Comparison of ENCODE assay signal across 16 cellular contexts in genomic region chr11:64784813-64785581, GRCh38. TPM values are rescaled to one million over a fixed set of nuclear protein-coding genes. Genes with fewer than 3 reads are reported as not detected.
DNase-seq lines count a peak whose midpoint lies in the region; ATAC-seq and TF ChIP-seq lines count a peak whose summit lies in the region.
"Had no signal": no experiment of that assay in that cellular context is flagged by ENCODE, and none has a peak within 500 bp of the region (broad histone marks: within the 10 kb centered on the region; RNA-seq: fewer than 3 reads in every experiment).

No MANE protein-coding gene starts in this region.

- peaks cover 24% of the 10 kb centered on the region for H3K4me1 Mint-ChIP-seq in activated naive CD8-positive, alpha-beta T cell (ENCODE audit: low read depth)
- H3K4me1 Mint-ChIP-seq in activated naive CD8-positive, alpha-beta T cell treated with anti-CD3 and anti-CD28 coated beads, Interleukin-2, amount 50 U/mL, for 24 hours, result peaks cover 11% of the 10 kb centered on the region

- H3K27me3 ChIP-seq in left lung, result no peaks in the 10 kb centered on the region
- H3K27me3 ChIP-seq: MG63 had no signal

- H3K36me3 ChIP-seq in OCI-LY7 (ENCODE audit: insufficient read depth, low read length) (peaks cover 41% of the 10 kb centered on the region), left lung (peaks cover 0 to 17% of the 10 kb centered on the region in 2 donors)
- H3K36me3 ChIP-seq: MG63 had no signal

- DNase-seq in activated naive CD8-positive, alpha-beta T cell treated with anti-CD3 and anti-CD28 coated beads, Interleukin-2, amount 50 U/mL, for 24 hours, result no peak
- DNase-seq in OCI-LY7 (ENCODE audit: low spot score) (no peak), left lung (peak in 1 of 2 donors; percentile 3), SHP77 treated with DMSO at 0.1 percent for 48 hours (lab: John Stamatoyannopoulos, UW) (no peak), NCI-H2029 (lab: John Stamatoyannopoulos, UW) (no peak)
- DNase-seq: DMS 273 treated with DMSO at 0.1 percent for 48 hours, EL, H9, KG1, MG63, NCI-H1105, NCI-H187, NCI-H446, SIG-M5 had no signal

- no peak for ATAC-seq in activated naive CD8-positive, alpha-beta T cell treated with anti-CD3 and anti-CD28 coated beads, Interleukin-2, amount 50 U/mL, for 24 hours
- ATAC-seq in left lung (peak; percentile 22), GM19452 (IDR thresholded peaks at IDR 0.05; ENCODE audit: unreplicated experiment) (no peak)

- H3K4me1 ChIP-seq in OCI-LY7 (ENCODE audit: insufficient read depth, low read length, poor library complexity, severe bottlenecking) (peaks cover 34% of the 10 kb centered on the region), left lung (peaks cover 0 to 12% of the 10 kb centered on the region in 2 donors)

- peaks cover 2% of the 10 kb centered on the region for H3K36me3 Mint-ChIP-seq in activated naive CD8-positive, alpha-beta T cell
- peaks cover 2% of the 10 kb centered on the region for H3K36me3 Mint-ChIP-seq in activated naive CD8-positive, alpha-beta T cell treated with anti-CD3 and anti-CD28 coated beads, Interleukin-2, amount 50 U/mL, for 24 hours (ENCODE audit: low read depth)

- peak overlapping the region; percentile 30 for H3K27ac Mint-ChIP-seq in activated naive CD8-positive, alpha-beta T cell
- no peak overlapping the region for H3K27ac Mint-ChIP-seq in activated naive CD8-positive, alpha-beta T cell treated with anti-CD3 and anti-CD28 coated beads, Interleukin-2, amount 50 U/mL, for 24 hours
- H3K27ac Mint-ChIP-seq: H9 had no signal

- no peak overlapping the region for H3K4me3 ChIP-seq in OCI-LY7 (ENCODE audit: low read depth, low read length, poor library complexity, severe bottlenecking)
- H3K4me3 ChIP-seq in left lung, result no peak overlapping the region
- H3K4me3 ChIP-seq: MG63 had no signal

- H3K4me3 Mint-ChIP-seq in activated naive CD8-positive, alpha-beta T cell, result no peak overlapping the region
- no peak overlapping the region for H3K4me3 Mint-ChIP-seq in activated naive CD8-positive, alpha-beta T cell treated with anti-CD3 and anti-CD28 coated beads, Interleukin-2, amount 50 U/mL, for 24 hours
- H3K4me3 Mint-ChIP-seq: H9 had no signal

- TSS peak; percentile 43 for BruUV-seq in OCI-LY7 (replicated peaks; lab: Mats Ljungman, UMichigan)

- H3K4me2 ChIP-seq in OCI-LY7 (ENCODE audit: low read length), result no peak overlapping the region

- no peak overlapping the region for H3K27ac ChIP-seq in OCI-LY7 (ENCODE audit: low read depth, low read length, poor library complexity, severe bottlenecking)
- H3K27ac ChIP-seq in left lung, result no peak overlapping the region

- H3K9me3 Mint-ChIP-seq in activated naive CD8-positive, alpha-beta T cell (ENCODE audit: low read depth), result no peaks in the 10 kb centered on the region
- H3K9me3 Mint-ChIP-seq in activated naive CD8-positive, alpha-beta T cell treated with anti-CD3 and anti-CD28 coated beads, Interleukin-2, amount 50 U/mL, for 24 hours, result no peaks in the 10 kb centered on the region
- H3K9me3 Mint-ChIP-seq: H9 had no signal

- no peaks in the 10 kb centered on the region for H4K20me1 ChIP-seq in OCI-LY7 (ENCODE audit: insufficient read depth, low read length)

- H2AFZ ChIP-seq in OCI-LY7 (ENCODE audit: low read length), result no peak overlapping the region

- TF ChIP-seq CTCF in OCI-LY7 (conservative IDR thresholded peaks at IDR 0.05; ENCODE audit: low read length), result no peak
- TF ChIP-seq CTCF in left lung (IDR thresholded peaks at IDR 0.05), result no peak

- no peaks in the 10 kb centered on the region for H3K9me3 ChIP-seq in OCI-LY7 (ENCODE audit: low read length)
- no peaks in the 10 kb centered on the region for H3K9me3 ChIP-seq in left lung
- H3K9me3 ChIP-seq: MG63 had no signal

- CTCF ChIA-PET in OCI-LY7 (lab: Charles Lee; ENCODE audit: unreplicated experiment), result no interaction called here

- intact Hi-C loops in OCI-LY7 (cut with micrococcal nuclease; ENCODE audit: unreplicated experiment), result loop anchor here (5.0 kb wide), 1 partner anchor 107 kb away; no protein-coding TSS in a partner anchor
- intact Hi-C loops in left lung (cut with DNase I), result no loop called here

- POLR2A ChIA-PET in OCI-LY7 (lab: Charles Lee), result interaction anchor here (0.7 to 1.4 kb wide), 2 partner anchors 13 to 76 kb away, joined by 3 read pairs; no protein-coding TSS in a partner anchor

- peaks cover 8% of the 10 kb centered on the region; the same call in 1 of the 2 replicates for H3K79me2 ChIP-seq in OCI-LY7 (ENCODE audit: insufficient read depth, low read depth, low read length)

- no peaks in the 10 kb centered on the region for H3K9me2 ChIP-seq in OCI-LY7 (ENCODE audit: insufficient read depth, low read length)

- no peaks in the 10 kb centered on the region for H3K27me3 Mint-ChIP-seq in activated naive CD8-positive, alpha-beta T cell
- no peaks in the 10 kb centered on the region for H3K27me3 Mint-ChIP-seq in activated naive CD8-positive, alpha-beta T cell treated with anti-CD3 and anti-CD28 coated beads, Interleukin-2, amount 50 U/mL, for 24 hours

RNA-seq across cellular contexts. Expression of gene SF1, which starts 6.7 kb away (rescaled TPM):
- total RNA-seq in OCI-LY7 (2014; rRNA removed; shearing (Covaris generic)), result 247 and 261 TPM in 2 replicates
- total RNA-seq in OCI-LY7 (2022), result 535 TPM in 2 replicates
- 100 to 1,000 TPM; 169 to 228 TPM for total RNA-seq in left lung

RNA-seq across cellular contexts. Expression of gene MAP4K2, which starts 18.0 kb away (rescaled TPM):
- total RNA-seq in OCI-LY7 (2014; rRNA removed; shearing (Covaris generic)), result 109 and 115 TPM in 2 replicates
- total RNA-seq in OCI-LY7 (2022), result 110 and 122 TPM in 2 replicates
- total RNA-seq in left lung, result 10 to 100 TPM; 19.3 to 23.2 TPM

RNA-seq across cellular contexts. Expression of gene PYGM, which starts 25.2 kb away (rescaled TPM):
- 2.2 and 10.1 TPM in 2 replicates for total RNA-seq in OCI-LY7 (2014; rRNA removed; shearing (Covaris generic))
- total RNA-seq in OCI-LY7 (2022) (2.2 and 2.4 TPM in 2 replicates), left lung (1 to 10 TPM; 1.3 to 3.7 TPM)

RNA-seq across cellular contexts. Expression of gene MEN1, which starts 25.4 kb away (rescaled TPM):
- total RNA-seq in OCI-LY7 (2014; rRNA removed; shearing (Covaris generic)), result 29.8 and 44.4 TPM in 2 replicates
- total RNA-seq in OCI-LY7 (2022) (71.6 and 72.4 TPM in 2 replicates), left lung (10 to 100 TPM; 26.9 to 29.3 TPM)

RNA-seq across cellular contexts. Expression of gene RASGRP2, which starts 41.1 kb away (rescaled TPM):
- 127 and 145 TPM in 2 replicates for total RNA-seq in OCI-LY7 (2014; rRNA removed; shearing (Covaris generic))
- total RNA-seq in OCI-LY7 (2022) (195 and 205 TPM in 2 replicates), left lung (10 to 100 TPM; 10.8 to 35.3 TPM)

Comparison
In these comparisons a context has a peak if more than half of its experiments do, and no peak if none do; other contexts are left out.
1. RNA of gene MAP4K2, which starts 18.0 kb away (total RNA-seq): 109 to 122 TPM in OCI-LY7; 19.3 to 23.2 TPM in left lung; every median in the first group is over 4 times any median in the second.